ENCODE assay signal across 8 cellular contexts in the genomic region with DNA sequence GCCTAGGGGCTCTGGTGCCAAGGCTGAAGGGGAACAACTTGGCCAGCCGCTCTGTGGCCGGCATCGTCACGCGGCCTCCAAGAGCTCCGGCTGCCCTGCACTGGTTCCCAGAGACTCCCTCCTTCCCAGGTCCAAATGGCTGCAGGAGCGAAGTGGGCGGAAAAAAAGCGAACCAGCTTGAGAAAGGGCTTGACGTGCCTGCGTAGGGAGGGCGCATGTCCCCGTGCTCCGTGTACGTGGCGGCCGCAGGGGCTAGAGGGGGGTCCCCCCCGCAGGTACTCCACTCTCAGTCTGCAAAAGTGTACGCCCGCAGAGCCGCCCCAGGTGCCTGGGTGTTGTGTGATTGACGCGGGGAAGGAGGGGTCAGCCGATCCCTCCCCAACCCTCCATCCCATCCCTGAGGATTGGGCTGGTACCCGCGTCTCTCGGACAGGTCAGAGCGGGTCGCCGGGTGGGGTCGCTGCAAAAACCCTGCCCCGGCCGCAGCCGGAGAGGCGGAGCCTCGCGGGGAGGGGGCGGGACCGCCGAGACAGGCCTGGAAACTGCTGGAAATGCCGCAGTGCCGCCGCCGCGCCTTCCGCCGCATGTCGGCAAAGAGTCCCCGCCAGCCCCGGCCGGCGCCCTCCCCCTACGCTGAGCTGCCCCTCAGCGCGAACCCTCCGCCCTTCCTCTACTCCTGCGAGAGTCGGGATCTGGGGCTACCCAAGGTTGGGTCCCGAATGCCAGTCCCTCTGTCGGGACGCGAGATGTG. TPM values are rescaled to one million over a fixed set of nuclear protein-coding genes. Genes with fewer than 3 reads are reported as not detected.
A peak's percentile ranks its signal among the peaks of the same experiment; 100 is the strongest.
DNase-seq lines count a peak whose midpoint lies in the region; ATAC-seq and TF ChIP-seq lines count a peak whose summit lies in the region.

No MANE protein-coding gene starts in this region.

- CTCF ChIA-PET in activated CD8-positive, alpha-beta memory T cell treated with anti-CD3 and anti-CD28 coated beads, Interleukin-2, amount 10 ng/mL, durations not matched to agents 7 days and 5 days (lab: Charles Lee) = interaction anchor here (1.0 to 5.1 kb wide), 11 partner anchors 10 to 476 kb away, joined by 3 to 60 read pairs (median 10); a partner anchor contains a TSS

- peak; percentile 58 for TF ChIP-seq CTCF in C4-2B (conservative IDR thresholded peaks at IDR 0.05)
- peak; percentile 63 for TF ChIP-seq CTCF in endodermal cell (conservative IDR thresholded peaks at IDR 0.05)

- H3K27ac ChIP-seq in C4-2B = peak overlapping the region; percentile 95
- H3K27ac ChIP-seq in endodermal cell (ENCODE audit: low read depth, low read length) = peak overlapping the region; percentile 91

- H3K9me3 Mint-ChIP-seq in activated CD8-positive, alpha-beta memory T cell treated with anti-CD3 and anti-CD28 coated beads, Interleukin-2, amount 10 ng/mL, durations not matched to agents 7 days and 5 days (ENCODE audit: low read depth) = no peaks in the 10 kb centered on the region
- peaks cover 2% of the 10 kb centered on the region for H3K9me3 Mint-ChIP-seq in endodermal cell

- H3K4me1 ChIP-seq in endodermal cell (ENCODE audit: control insufficient read depth, insufficient read depth, low read length) = no peaks in the 10 kb centered on the region

- DNase-seq in NCI-H82 (lab: John Stamatoyannopoulos, UW) (peak; percentile 92), endodermal cell (peak; percentile 100), midbrain (lab: John Stamatoyannopoulos, UW) (peak; percentile 81)
- DNase-seq in activated CD8-positive, alpha-beta memory T cell treated with anti-CD3 and anti-CD28 coated beads, Interleukin-2, amount 10 ng/mL, durations not matched to agents 7 days and 5 days = peak; percentile 88
- peak; percentile 59 to 71 for DNase-seq in stimulated activated CD8-positive, alpha-beta memory T cell treated with anti-CD3 and anti-CD28 coated beads, Interleukin-2, amount 100 ng/mL, for 1 hour (ENCODE audit: low read depth in 2 of 2)

- no peaks in the 10 kb centered on the region for H3K27me3 Mint-ChIP-seq in activated CD8-positive, alpha-beta memory T cell treated with anti-CD3 and anti-CD28 coated beads, Interleukin-2, amount 10 ng/mL, durations not matched to agents 7 days and 5 days
- no peaks in the 10 kb centered on the region for H3K27me3 Mint-ChIP-seq in endodermal cell (ENCODE audit: insufficient read depth)

- ATAC-seq in HG03432 (IDR thresholded peaks at IDR 0.05; ENCODE audit: unreplicated experiment) = peak; percentile 55
- peak; percentile 41 for ATAC-seq in activated CD8-positive, alpha-beta memory T cell treated with anti-CD3 and anti-CD28 coated beads, Interleukin-2, amount 10 ng/mL, durations not matched to agents 7 days and 5 days

- peaks cover 41% of the 10 kb centered on the region for H3K36me3 Mint-ChIP-seq in activated CD8-positive, alpha-beta memory T cell treated with anti-CD3 and anti-CD28 coated beads, Interleukin-2, amount 10 ng/mL, durations not matched to agents 7 days and 5 days
- peaks cover 37% of the 10 kb centered on the region for H3K36me3 Mint-ChIP-seq in endodermal cell (ENCODE audit: low read depth)

- H3K4me1 Mint-ChIP-seq in activated CD8-positive, alpha-beta memory T cell treated with anti-CD3 and anti-CD28 coated beads, Interleukin-2, amount 10 ng/mL, durations not matched to agents 7 days and 5 days = peaks cover 45% of the 10 kb centered on the region
- H3K4me1 Mint-ChIP-seq in endodermal cell = peaks cover 28% of the 10 kb centered on the region

- H3K9ac ChIP-seq in endodermal cell (ENCODE audit: extremely low read depth, low read length, poor library complexity, severe bottlenecking) = peak overlapping the region; percentile 100

- 4 to 8% methylated on average over 26 to 62 of the region's 62 CpGs for WGBS in endodermal cell (ENCODE audit: insufficient coverage in 1 of 2, insufficient read length in 1 of 2), 2 experiments

- peak; percentile 46 for TF ChIP-seq POLR2A in GM19099 (IDR thresholded peaks at IDR 0.05; ENCODE audit: extremely low read depth, insufficient read length, low read depth)

- no peaks in the 10 kb centered on the region for H3K9me3 ChIP-seq in endodermal cell (ENCODE audit: control insufficient read depth, low read length)

- H3K36me3 ChIP-seq in endodermal cell (ENCODE audit: control insufficient read depth, insufficient read depth, low read length) = peaks cover 33% of the 10 kb centered on the region

- H3K27ac Mint-ChIP-seq in activated CD8-positive, alpha-beta memory T cell treated with anti-CD3 and anti-CD28 coated beads, Interleukin-2, amount 10 ng/mL, durations not matched to agents 7 days and 5 days = peak overlapping the region; percentile 99
- H3K27ac Mint-ChIP-seq in endodermal cell = peak overlapping the region; percentile 99

- H3K4me3 ChIP-seq in endodermal cell (ENCODE audit: low read length) = peak overlapping the region; percentile 100

- H3K27me3 ChIP-seq in endodermal cell (ENCODE audit: control insufficient read depth, insufficient read depth, low read length, poor library complexity, severe bottlenecking) = no peaks in the 10 kb centered on the region

- peak overlapping the region; percentile 99 for H3K4me3 Mint-ChIP-seq in activated CD8-positive, alpha-beta memory T cell treated with anti-CD3 and anti-CD28 coated beads, Interleukin-2, amount 10 ng/mL, durations not matched to agents 7 days and 5 days
- H3K4me3 Mint-ChIP-seq in endodermal cell = peak overlapping the region; percentile 98

RNA-seq across cellular contexts. Expression of a gene that starts 0.8 kb away (rescaled TPM):
- total RNA-seq in activated CD8-positive, alpha-beta memory T cell treated with anti-CD3 and anti-CD28 coated beads, Interleukin-2, amount 10 ng/mL, durations not matched to agents 7 days and 5 days = 1,000 to 10,000 TPM in 1 of 2 experiments, 100 to 1,000 TPM in 1; 734 to 1,112 TPM
- 1,000 to 10,000 TPM; 1,356 to 1,422 TPM for total RNA-seq in endodermal cell
- polyA plus RNA-seq in endodermal cell (2013, experiment 1 of 2) = 1,137 TPM
- 1,046 TPM for polyA plus RNA-seq in endodermal cell (2013, experiment 2 of 2)

RNA-seq across cellular contexts. Expression of a gene that starts 11.2 kb away (rescaled TPM):
- total RNA-seq in activated CD8-positive, alpha-beta memory T cell treated with anti-CD3 and anti-CD28 coated beads, Interleukin-2, amount 10 ng/mL, durations not matched to agents 7 days and 5 days = 10 to 100 TPM; 28.0 to 39.6 TPM
- total RNA-seq in endodermal cell = 10 to 100 TPM; 52.5 to 54.3 TPM
- 42.1 TPM for polyA plus RNA-seq in endodermal cell (2013, experiment 1 of 2)
- 39.6 TPM for polyA plus RNA-seq in endodermal cell (2013, experiment 2 of 2)

RNA-seq across cellular contexts. Expression of a gene that starts 19.3 kb away (rescaled TPM):
- total RNA-seq in activated CD8-positive, alpha-beta memory T cell treated with anti-CD3 and anti-CD28 coated beads, Interleukin-2, amount 10 ng/mL, durations not matched to agents 7 days and 5 days = 10 to 100 TPM; 24.5 to 37.7 TPM
- 10 to 100 TPM in 1 of 2 donors, 1 to 10 TPM in 1; 8.3 to 11.0 TPM for total RNA-seq in endodermal cell
- 8.9 TPM for polyA plus RNA-seq in endodermal cell (2013, experiment 1 of 2)
- polyA plus RNA-seq in endodermal cell (2013, experiment 2 of 2) = 5.6 TPM

RNA-seq across cellular contexts. Expression of a gene that starts 22.7 kb away (rescaled TPM):
- total RNA-seq in activated CD8-positive, alpha-beta memory T cell treated with anti-CD3 and anti-CD28 coated beads, Interleukin-2, amount 10 ng/mL, durations not matched to agents 7 days and 5 days = 10 to 100 TPM; 39.8 to 49.9 TPM
- 100 to 1,000 TPM; 129 to 155 TPM for total RNA-seq in endodermal cell
- polyA plus RNA-seq in endodermal cell (2013, experiment 1 of 2) = 65.0 TPM
- 58.4 TPM for polyA plus RNA-seq in endodermal cell (2013, experiment 2 of 2)

RNA-seq across cellular contexts. Expression of a gene that starts 24.2 kb away (rescaled TPM):
- total RNA-seq in activated CD8-positive, alpha-beta memory T cell treated with anti-CD3 and anti-CD28 coated beads, Interleukin-2, amount 10 ng/mL, durations not matched to agents 7 days and 5 days = under 1 TPM in 1 of 2 experiments, not detected in 1; 0.06 TPM
- under 1 TPM; 0.22 to 0.51 TPM for total RNA-seq in endodermal cell
- polyA plus RNA-seq in endodermal cell (2013, experiment 1 of 2) = 7.3 TPM
- 6.5 TPM for polyA plus RNA-seq in endodermal cell (2013, experiment 2 of 2)

Comparison
In these comparisons a context has a peak if more than half of its experiments do, and no peak if none do; other contexts are left out.
1. Peak in every context shown above with its lines: DNase-seq, ATAC-seq, H3K4me3 ChIP-seq and H3K27ac ChIP-seq.